ENCODE assay signal across 9 cellular contexts in the genomic region with DNA sequence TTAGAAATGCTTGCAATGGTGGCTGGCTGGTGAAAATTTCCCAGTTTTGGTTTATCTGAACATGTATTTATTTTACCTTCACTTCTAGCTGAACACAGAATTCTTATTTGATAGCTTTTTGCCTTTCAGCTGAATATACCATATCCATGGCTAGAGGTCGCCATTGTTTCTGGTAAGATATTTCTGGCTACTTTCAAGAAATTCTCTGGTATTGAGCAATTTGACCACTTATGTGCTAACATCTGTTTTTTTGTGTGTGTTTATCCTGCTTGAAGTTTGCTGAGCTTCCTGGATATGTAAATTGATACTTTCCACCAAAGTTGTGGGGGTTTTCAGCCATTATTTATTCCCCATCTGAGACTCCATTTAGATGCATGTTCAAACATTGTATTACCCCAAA.
DNase-seq lines count a peak whose midpoint lies in the region; ATAC-seq, FAIRE-seq and TF ChIP-seq lines count a peak whose summit lies in the region.
"Had no signal": no experiment of that assay in that cellular context is flagged by ENCODE, and none has a peak within 500 bp of the region (broad histone marks: within the 10 kb centered on the region; RNA-seq: fewer than 3 reads in every experiment).

No MANE protein-coding gene starts in this region.

- H4K20me1 ChIP-seq in PC-3 (ENCODE audit: low read length): no peaks in the 10 kb centered on the region

- H3K36me3 ChIP-seq in BJ (ENCODE audit: control insufficient read depth, insufficient read depth, low read length) (no peaks in the 10 kb centered on the region), PC-3 (ENCODE audit: low read depth, low read length) (no peaks in the 10 kb centered on the region)

- no TSS peak for BruUV-seq in PC-3 (replicated peaks; lab: Mats Ljungman, UMichigan)

- H3K4me3 ChIP-seq in BJ (ENCODE audit: low read depth, low read length) (no peak overlapping the region), PC-3 (ENCODE audit: low read length) (no peak overlapping the region)

- POLR2A ChIA-PET in BJ (lab: Charles Lee) (interaction anchor here (0.5 kb wide), 1 partner anchor 1264 kb away, joined by 5 read pairs; no protein-coding TSS in a partner anchor), PC-3 (lab: Charles Lee; ENCODE audit: unreplicated experiment) (interaction anchor here (0.7 kb wide), 1 partner anchor 667 kb away, joined by 3 read pairs; no protein-coding TSS in a partner anchor)

- peak; percentile 83 for FAIRE-seq in GM19239 (lab: Jason Lieb, UNC)

- H2AFZ ChIP-seq in PC-3 (ENCODE audit: low read length): no peak overlapping the region

- H3K4me1 ChIP-seq in PC-3 (ENCODE audit: insufficient read depth, low read length) (peaks cover 21% of the 10 kb centered on the region), foreskin keratinocyte (peaks cover 9% of the 10 kb centered on the region)

- no peaks in the 10 kb centered on the region for H3K27me3 ChIP-seq in BJ (ENCODE audit: control insufficient read depth, insufficient read depth, low read length)
- H3K27me3 ChIP-seq in PC-3 (ENCODE audit: low read length): no peaks in the 10 kb centered on the region
- no peaks in the 10 kb centered on the region for H3K27me3 ChIP-seq in foreskin keratinocyte

- H3K9me2 ChIP-seq in PC-3 (replicated peaks; ENCODE audit: low read length): no peaks in the 10 kb centered on the region

- no peak overlapping the region for H3K4me2 ChIP-seq in PC-3 (ENCODE audit: low read length)

- H3K27ac ChIP-seq in PC-3 (ENCODE audit: low read length) (no peak overlapping the region), foreskin keratinocyte (no peak overlapping the region)

- ATAC-seq in PC-3 (no peak), foreskin keratinocyte (no peak)
- no peak for ATAC-seq in activated CD4-positive, CD25-positive, alpha-beta regulatory T cell treated with anti-CD3 and anti-CD28 coated beads, Interleukin-2, amount 50 U/mL, for 24 hours

- no peaks in the 10 kb centered on the region for H3F3A ChIP-seq in PC-3 (ENCODE audit: low read length, unreplicated experiment)

- H3K9me3 ChIP-seq in PC-3 (ENCODE audit: low read length): no peaks in the 10 kb centered on the region

- intact Hi-C loops in PC-3 (cut with micrococcal nuclease): no loop called here

- H3K9ac ChIP-seq in PC-3 (ENCODE audit: low read length): no peak overlapping the region

- TF ChIP-seq CTCF in BJ (IDR thresholded peaks at IDR 0.05; ENCODE audit: insufficient read depth, low read depth, low read length) (peak; percentile 42), PC-3 (conservative IDR thresholded peaks at IDR 0.05; ENCODE audit: low read depth, low read length) (peak; percentile 55), foreskin keratinocyte (conservative IDR thresholded peaks at IDR 0.05) (peak; percentile 44)

- peak; percentile 26 for DNase-seq in BJ (ENCODE audit: low read depth)
- no peak for DNase-seq in GM19239 (ENCODE audit: insufficient read length, low spot score)
- DNase-seq in PC-3: peak; percentile 41
- no peak for DNase-seq in foreskin keratinocyte
- no peak for DNase-seq in stimulated activated CD4-positive, alpha-beta T cell treated with anti-CD3 and anti-CD28 coated beads, Interleukin-4, amount 100 ng/mL, for 1 hour
- no peak for DNase-seq in GOT3 (lab: John Stamatoyannopoulos, UW)
- no peak for DNase-seq in UCSD-AML1 (lab: John Stamatoyannopoulos, UW; ENCODE audit: unreplicated experiment)
- DNase-seq: activated naive CD4-positive, alpha-beta T cell had no signal

- peaks cover 50% of the 10 kb centered on the region for H3K79me2 ChIP-seq in PC-3 (ENCODE audit: low read length)

- CTCF ChIA-PET in BJ (lab: Yijun Ruan, JAX) (interaction anchor here (0.7 to 2.4 kb wide), 4 partner anchors 16 to 296 kb away, joined by 3 to 9 read pairs (median 3); no protein-coding TSS in a partner anchor), PC-3 (lab: Charles Lee) (interaction anchor here (0.6 to 0.7 kb wide), 2 partner anchors 11 to 31 kb away, joined by 3 read pairs; no protein-coding TSS in a partner anchor)

Comparison
In these comparisons a context has a peak if more than half of its experiments do, and no peak if none do; other contexts are left out.
1. DNase-seq: peak in BJ (single experiment) and PC-3 (single experiment); none in GM19239 (single experiment), foreskin keratinocyte (0 of 2), stimulated activated CD4-positive, alpha-beta T cell treated with anti-CD3 and anti-CD28 coated beads, Interleukin-4, amount 100 ng/mL, for 1 hour (single experiment), GOT3 (single experiment) and UCSD-AML1 (single experiment).
2. Peak in every context shown above with its lines, with median percentiles within 50 percentile points of each other: CTCF ChIP-seq.